In genomic region chr11:76860539-76861475, GRCh38 we compare ENCODE assay signal across 8 cellular contexts. TPM values are rescaled to one million over a fixed set of nuclear protein-coding genes. Genes with fewer than 3 reads are reported as not detected.
DNase-seq lines count a peak whose midpoint lies in the region; ATAC-seq, FAIRE-seq and TF ChIP-seq lines count a peak whose summit lies in the region.

Gene ACER3 (plus strand): TSS chr11:76860918. CDS start chr11:76860977, 59 bp downstream.

- H3K27ac ChIP-seq in DOHH2 (ENCODE audit: low read depth, low read length) = no peak within 1 kb of the TSS

- 0 out of 2 replicates have a peak, but pooled peaks cover 4% of the 10 kb centered on the region for H3K36me3 ChIP-seq in DOHH2 (ENCODE audit: control insufficient read depth, low read length)

- H3K36me3 Mint-ChIP-seq in activated T-cell treated with anti-CD3 and anti-CD28 coated beads, Interleukin-2, amount 50 U/mL, for 72 hours (ENCODE audit: insufficient read depth in 2 of 2) = no peaks in the 10 kb centered on the region
- peaks cover 0 to 4% (median 3%) of the 10 kb centered on the region in 3 donors for H3K36me3 Mint-ChIP-seq in naive thymus-derived CD8-positive, alpha-beta T cell

- H3K4me1 Mint-ChIP-seq in activated T-cell treated with anti-CD3 and anti-CD28 coated beads, Interleukin-2, amount 50 U/mL, for 72 hours (ENCODE audit: low read depth) = peaks cover 29% of the 10 kb centered on the region
- peaks cover 12 to 40% (median 34%) of the 10 kb centered on the region in 4 donors for H3K4me1 Mint-ChIP-seq in naive thymus-derived CD8-positive, alpha-beta T cell

- TF ChIP-seq CTCF in DOHH2 (IDR thresholded peaks at IDR 0.05; ENCODE audit: low read depth, low read length, poor library complexity, severe bottlenecking) = no peak

- H3K9me2 ChIP-seq in DOHH2 (replicated peaks; ENCODE audit: control insufficient read depth, low read length) = no peaks in the 10 kb centered on the region

- peak; percentile 89 for ATAC-seq in GM21717 (IDR thresholded peaks at IDR 0.05; ENCODE audit: unreplicated experiment)
- peak; percentile 99 for ATAC-seq in activated T-cell treated with anti-CD3 and anti-CD28 coated beads, Interleukin-2, amount 50 U/mL, for 72 hours (replicated peaks in 1 of 2)
- peak; percentile 95 to 96 for ATAC-seq in naive thymus-derived CD8-positive, alpha-beta T cell

- peaks cover 20% of the 10 kb centered on the region for H3K79me2 ChIP-seq in DOHH2 (ENCODE audit: control insufficient read depth, low read length)

- peak within 1 kb of the TSS; percentile 91 to 92 for H3K4me3 Mint-ChIP-seq in activated T-cell treated with anti-CD3 and anti-CD28 coated beads, Interleukin-2, amount 50 U/mL, for 72 hours
- H3K4me3 Mint-ChIP-seq in naive thymus-derived CD8-positive, alpha-beta T cell = peak within 1 kb of the TSS; percentile 84 to 93 (median 88)

- H4K20me1 ChIP-seq in DOHH2 (ENCODE audit: control insufficient read depth, insufficient read depth, low read depth, low read length) = no peaks in the 10 kb centered on the region

- peaks cover 42% of the 10 kb centered on the region for H3K4me1 ChIP-seq in DOHH2 (ENCODE audit: control insufficient read depth, low read length)

- no peaks in the 10 kb centered on the region for H3K27me3 ChIP-seq in DOHH2 (ENCODE audit: control insufficient read depth, low read length)

- peak within 1 kb of the TSS; percentile 66 for H3K4me2 ChIP-seq in DOHH2 (ENCODE audit: low read length)

- no peaks in the 10 kb centered on the region for H3K27me3 Mint-ChIP-seq in activated T-cell treated with anti-CD3 and anti-CD28 coated beads, Interleukin-2, amount 50 U/mL, for 72 hours (ENCODE audit: low read depth)
- no peaks in the 10 kb centered on the region for H3K27me3 Mint-ChIP-seq in naive thymus-derived CD8-positive, alpha-beta T cell

- peaks cover 0 to 3% of the 10 kb centered on the region in 2 donors for H3K9me3 Mint-ChIP-seq in activated T-cell treated with anti-CD3 and anti-CD28 coated beads, Interleukin-2, amount 50 U/mL, for 72 hours
- H3K9me3 Mint-ChIP-seq in naive thymus-derived CD8-positive, alpha-beta T cell = no peaks in the 10 kb centered on the region

- peak within 1 kb of the TSS; percentile 97 for H3K4me3 ChIP-seq in DOHH2 (ENCODE audit: low read length)
- H3K4me3 ChIP-seq in Jurkat, Clone E6-1 (ENCODE audit: low read length) = peak within 1 kb of the TSS; percentile 75

- POLR2A ChIA-PET in naive thymus-derived CD8-positive, alpha-beta T cell (lab: Charles Lee) = no interaction called here

- peak; percentile 76 for DNase-seq in Jurkat, Clone E6-1 (ENCODE audit: low read depth, low spot score)
- peak; percentile 71 for DNase-seq in RCC 7860 (ENCODE audit: low spot score)
- peak; percentile 92 to 97 for DNase-seq in activated T-cell treated with anti-CD3 and anti-CD28 coated beads, Interleukin-2, amount 50 U/mL, for 72 hours
- peak; percentile 83 for DNase-seq in fibroblast of gingiva (ENCODE audit: low read depth)
- peak; percentile 40 to 89 (median 70) for DNase-seq in naive thymus-derived CD8-positive, alpha-beta T cell
- DNase-seq in stimulated activated naive CD4-positive, alpha-beta T cell (lab: John Stamatoyannopoulos, UW) = peak; percentile 9 to 85 (median 56)

- no peaks in the 10 kb centered on the region for H3K9me3 ChIP-seq in DOHH2 (ENCODE audit: control insufficient read depth, insufficient read depth, low read length)

- H3F3A ChIP-seq in DOHH2 (ENCODE audit: control insufficient read depth, insufficient read depth) = peaks cover 7% of the 10 kb centered on the region; the same call in 1 of the 2 replicates

- peak within 1 kb of the TSS; percentile 34 for H3K27ac Mint-ChIP-seq in activated T-cell treated with anti-CD3 and anti-CD28 coated beads, Interleukin-2, amount 50 U/mL, for 72 hours
- H3K27ac Mint-ChIP-seq in naive thymus-derived CD8-positive, alpha-beta T cell = peak within 1 kb of the TSS; percentile 63 to 93 (median 86)

- no peak for FAIRE-seq in RCC 7860 (lab: Jason Lieb, UNC)

RNA-seq across cellular contexts. Expression of gene ACER3, which starts in this region (rescaled TPM):
- polyA plus RNA-seq in Jurkat, Clone E6-1 (2012; ENCODE audit: insufficient read depth, insufficient read length) = 5.0 TPM
- total RNA-seq in activated T-cell treated with anti-CD3 and anti-CD28 coated beads, Interleukin-2, amount 50 U/mL, for 72 hours = 10 to 100 TPM; 13.1 to 16.2 TPM
- 1 to 10 TPM; 6.4 to 7.8 TPM for total RNA-seq in naive thymus-derived CD8-positive, alpha-beta T cell
- polyA plus RNA-seq in naive thymus-derived CD8-positive, alpha-beta T cell = 1 to 10 TPM; 3.1 to 6.3 (median 3.5) TPM
